8 cellular contexts compared by ENCODE assay signal in genomic region chr2:167964650-167965404, GRCh38.
A peak's percentile ranks its signal among the peaks of the same experiment; 100 is the strongest.
DNase-seq lines count a peak whose midpoint lies in the region; ATAC-seq and TF ChIP-seq lines count a peak whose summit lies in the region.
"Had no signal": no experiment of that assay in that cellular context is flagged by ENCODE, and none has a peak within 500 bp of the region (broad histone marks: within the 10 kb centered on the region; RNA-seq: fewer than 3 reads in every experiment).

No MANE protein-coding gene starts in this region.

- H3K36me3 Mint-ChIP-seq in nephron (ENCODE audit: low read depth), result peaks cover 39% of the 10 kb centered on the region

- DNase-seq in GM03348 (ENCODE audit: low spot score) (peak; percentile 19), LNCaP clone FGC (ENCODE audit: low read depth) (no peak), choroid plexus epithelial cell (ENCODE audit: low read depth) (peak; percentile 48), GDM1 (lab: John Stamatoyannopoulos, UW) (no peak)
- DNase-seq: NK-92 treated with Interleukin-12 subunit alpha and Interleukin-12 subunit beta, amount 100 ng/mL, for 24 hours had no signal

- TF ChIP-seq CTCF in LNCaP clone FGC (IDR thresholded peaks at IDR 0.05; ENCODE audit: control insufficient read depth, extremely low read depth, insufficient read depth), result peak; percentile 26; the same call in 1 of the 2 replicates
- peak; percentile 56 for TF ChIP-seq CTCF in choroid plexus epithelial cell (conservative IDR thresholded peaks at IDR 0.05; ENCODE audit: low read depth, low read length)
- TF ChIP-seq CTCF in nephron (IDR thresholded peaks at IDR 0.05; ENCODE audit: unreplicated experiment in 3 of 3), result peak; percentile 33 to 44 (median 37)

- peaks cover 33% of the 10 kb centered on the region for H3K4me1 Mint-ChIP-seq in nephron

- peaks cover 7% of the 10 kb centered on the region for H3K9me3 Mint-ChIP-seq in nephron

- no peak overlapping the region for H3K4me3 ChIP-seq in LNCaP clone FGC (ENCODE audit: low read depth, low read length)
- no peak overlapping the region for H3K4me3 ChIP-seq in choroid plexus epithelial cell (ENCODE audit: low read depth, low read length)

- H3K27ac Mint-ChIP-seq in nephron, result no peak overlapping the region

- H3K4me3 Mint-ChIP-seq in nephron, result no peak overlapping the region

- no peak for ATAC-seq in GM19467 (IDR thresholded peaks at IDR 0.05; ENCODE audit: unreplicated experiment)
- no peak for ATAC-seq in GM21360 (IDR thresholded peaks at IDR 0.05; ENCODE audit: unreplicated experiment)

- H3K27me3 Mint-ChIP-seq in nephron (ENCODE audit: low read depth), result no peaks in the 10 kb centered on the region

Comparison
In these comparisons a context has a peak if more than half of its experiments do, and no peak if none do; other contexts are left out.
1. DNase-seq: peak in GM03348 (single experiment) and choroid plexus epithelial cell (single experiment); none in LNCaP clone FGC (single experiment) and GDM1 (single experiment).
2. Peak in every context shown above with its lines, with median percentiles within 50 percentile points of each other: CTCF ChIP-seq.